8 cellular contexts compared by ENCODE assay signal in the genomic region with DNA sequence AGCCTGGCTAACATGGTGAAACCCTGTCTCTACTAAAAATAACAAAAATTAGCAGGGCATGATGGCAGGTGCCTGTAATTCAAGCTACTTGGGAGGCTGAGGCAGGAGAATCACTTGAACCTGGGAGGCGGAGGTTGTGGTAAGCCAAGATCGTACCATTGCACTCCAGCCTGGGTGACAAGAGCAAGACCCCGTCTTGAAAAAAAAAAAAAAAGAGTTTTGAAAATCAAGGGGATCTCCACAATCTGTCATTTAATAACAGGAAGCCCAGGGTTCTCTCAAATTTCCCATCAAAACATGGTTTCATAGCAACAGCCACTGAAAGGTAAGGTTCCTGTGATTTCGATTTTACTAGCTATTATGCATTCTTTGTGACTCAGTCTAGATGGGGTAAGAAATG. TPM values are rescaled to one million over a fixed set of nuclear protein-coding genes. Genes with fewer than 3 reads are reported as not detected.
DNase-seq lines count a peak whose midpoint lies in the region; ATAC-seq, FAIRE-seq and TF ChIP-seq lines count a peak whose summit lies in the region.
"Not testable (repeated sequence)": the region's sequence is repeated elsewhere in the genome, so short reads cannot be mapped to it uniquely, and the experiment has no call there.

No MANE protein-coding gene starts in this region.

- peaks cover 12% of the 10 kb centered on the region for H3K36me3 Mint-ChIP-seq in T-cell
- peaks cover 6 to 18% of the 10 kb centered on the region in 2 donors for H3K36me3 Mint-ChIP-seq in stimulated activated naive B cell treated with anti-CD40 and anti-IgM and Interleukin-4, amounts not matched to agents 10 μg/mL and 1 μg/mL and 100 μg/mL, for 72 hours

- not testable (repeated sequence) for FAIRE-seq in GM12891 (lab: Jason Lieb, UNC)

- not testable (repeated sequence) for TF ChIP-seq POLR2A in GM12891 (IDR thresholded peaks at IDR 0.05; ENCODE audit: low read depth, low read length)

- CTCF ChIA-PET in T-cell (lab: Charles Lee) = interaction anchor here (0.7 to 2.4 kb wide), 15 partner anchors 9 to 466 kb away, joined by 3 to 23 read pairs (median 5); a partner anchor contains a TSS

- not testable (repeated sequence) for H3K27me3 Mint-ChIP-seq in T-cell; stimulated activated naive B cell treated with anti-CD40 and anti-IgM and Interleukin-4, amounts not matched to agents 10 μg/mL and 1 μg/mL and 100 μg/mL, for 72 hours

- peak overlapping the region; percentile 95 to 98 for H3K27ac Mint-ChIP-seq in T-cell
- peak overlapping the region; percentile 85 for H3K27ac Mint-ChIP-seq in stimulated activated naive B cell treated with anti-CD40 and anti-IgM and Interleukin-4, amounts not matched to agents 10 μg/mL and 1 μg/mL and 100 μg/mL, for 72 hours

- H3K4me1 Mint-ChIP-seq in T-cell = peaks cover 60 to 82% (median 78%) of the 10 kb centered on the region in 3 donors
- H3K4me1 Mint-ChIP-seq in stimulated activated naive B cell treated with anti-CD40 and anti-IgM and Interleukin-4, amounts not matched to agents 10 μg/mL and 1 μg/mL and 100 μg/mL, for 72 hours = peaks cover 44 to 65% of the 10 kb centered on the region in 2 donors

- H3K4me3 Mint-ChIP-seq in T-cell = peak overlapping the region; percentile 57 to 78 (median 68)
- H3K4me3 Mint-ChIP-seq in stimulated activated naive B cell treated with anti-CD40 and anti-IgM and Interleukin-4, amounts not matched to agents 10 μg/mL and 1 μg/mL and 100 μg/mL, for 72 hours = peak overlapping the region; percentile 51 to 55

- not testable (repeated sequence) for H3K9me3 Mint-ChIP-seq in T-cell; stimulated activated naive B cell treated with anti-CD40 and anti-IgM and Interleukin-4, amounts not matched to agents 10 μg/mL and 1 μg/mL and 100 μg/mL, for 72 hours

- POLR2A ChIA-PET in T-cell (lab: Charles Lee) = interaction anchor here (0.6 to 3.1 kb wide), 16 partner anchors 9 to 412 kb away, joined by 3 to 35 read pairs (median 6); a partner anchor contains a TSS

- ATAC-seq in GM19395 (IDR thresholded peaks at IDR 0.05; ENCODE audit: unreplicated experiment) = peak; percentile 83
- peak; percentile 81 for ATAC-seq in HG02678 (IDR thresholded peaks at IDR 0.05; ENCODE audit: unreplicated experiment)
- ATAC-seq in HG03354 (IDR thresholded peaks at IDR 0.05; ENCODE audit: poor library complexity, severe bottlenecking, unreplicated experiment) = peak; percentile 90
- ATAC-seq in T-cell (replicated peaks in 1 of 4) = peak; percentile 87 to 93 (median 90)
- peak; percentile 92 for ATAC-seq in stimulated activated naive B cell treated with anti-CD40 and anti-IgM and Interleukin-4, amounts not matched to agents 10 μg/mL and 1 μg/mL and 100 μg/mL, for 72 hours (replicated peaks)

- DNase-seq in GM12891 (ENCODE audit: insufficient read length, low spot score); stimulated activated naive B cell treated with anti-CD40 and anti-IgM and Interleukin-4, amounts not matched to agents 10 μg/mL and 1 μg/mL and 100 μg/mL, for 72 hours: not testable (repeated sequence)
- DNase-seq in T-cell = peak in 31 of 34 experiments; percentile 26 to 69 (median 52)
- peak; percentile 66 for DNase-seq in activated CD8-positive, alpha-beta memory T cell treated with anti-CD3 and anti-CD28 coated beads, Interleukin-2, amount 50 U/mL, for 48 hours
- peak; percentile 90 for DNase-seq in central memory CD4-positive, alpha-beta T cell

TF ChIP-seq in GM12891, 5 proteins besides CTCF, POLR2A, EP300 and RAD21:
- TF ChIP-seq SPI1 (IDR thresholded peaks at IDR 0.05; ENCODE audit: low read depth, low read length) (peak; percentile 53), POU2F2 (IDR thresholded peaks at IDR 0.05; ENCODE audit: low read depth, low read length) (0 out of 2 replicates have a peak, but pooled peaks have one; percentile 23)

RNA-seq across cellular contexts. Expression of a gene that starts 10.0 kb away (rescaled TPM):
- 5.1 TPM for polyA plus RNA-seq in GM12891 (2012; ENCODE audit: low read depth, missing spikeins)
- 100 to 1,000 TPM in 3 of 5 donors, 10 to 100 TPM in 2; 48.2 to 117 (median 107) TPM for total RNA-seq in T-cell

RNA-seq across cellular contexts. Expression of a gene that starts 51.0 kb away (rescaled TPM):
- 8.5 TPM for polyA plus RNA-seq in GM12891 (2012; ENCODE audit: low read depth, missing spikeins)
- total RNA-seq in T-cell = 10 to 100 TPM; 25.2 to 32.1 (median 26.6) TPM
